ENCODE assay signal across 19 cellular contexts in genomic region chr11:92550411-92550810, GRCh38.
A peak's percentile ranks its signal among the peaks of the same experiment; 100 is the strongest.
DNase-seq lines count a peak whose midpoint lies in the region; ATAC-seq and TF ChIP-seq lines count a peak whose summit lies in the region.
"Had no signal": no experiment of that assay in that cellular context is flagged by ENCODE, and none has a peak within 500 bp of the region (broad histone marks: within the 10 kb centered on the region; RNA-seq: fewer than 3 reads in every experiment).

No MANE protein-coding gene starts in this region.

- no peak overlapping the region for H3K27ac ChIP-seq in right lobe of liver
- H3K27ac ChIP-seq: brain microvascular endothelial cell, dorsolateral prefrontal cortex, psoas muscle had no signal

- H3K4me3 ChIP-seq in NT2/D1 (ENCODE audit: insufficient read length, low read depth) (no peak overlapping the region), right lobe of liver (no peak overlapping the region), lower leg skin (ENCODE audit: low read depth, poor library complexity, severe bottlenecking) (no peak overlapping the region)
- H3K4me3 ChIP-seq: dorsolateral prefrontal cortex, psoas muscle had no signal

- POLR2A ChIA-PET in activated CD8-positive, alpha-beta T cell treated with anti-CD3 and anti-CD28 coated beads, Interleukin-2, amount 10 ng/mL, durations not matched to agents 7 days and 5 days (lab: Charles Lee): no interaction called here

- H3K9ac ChIP-seq in NT2/D1 (ENCODE audit: insufficient read length, low read depth): no peak overlapping the region

- H3K9me3 ChIP-seq in NT2/D1 (ENCODE audit: insufficient read depth, low read length): no peaks in the 10 kb centered on the region
- H3K9me3 ChIP-seq in right lobe of liver: no peaks in the 10 kb centered on the region
- H3K9me3 ChIP-seq: psoas muscle had no signal

- DNase-seq in G401 (ENCODE audit: low spot score) (peak; percentile 41), NCI-H1417 (lab: John Stamatoyannopoulos, UW) (peak in 2 of 3 experiments; percentile 46 to 89), NT2/D1 (ENCODE audit: low read depth, low spot score) (peak; percentile 58), right lobe of liver (peak in 1 of 3 donors; percentile 64), NCI-H1930 (lab: John Stamatoyannopoulos, UW) (no peak), lower leg skin (ENCODE audit: low spot score in 2 of 2) (no peak)
- no peak for DNase-seq in activated CD8-positive, alpha-beta T cell treated with anti-CD3 and anti-CD28 coated beads, Interleukin-2, amount 10 ng/mL, durations not matched to agents 7 days and 5 days
- DNase-seq: activated CD4-positive, alpha-beta T cell treated with anti-CD3 and anti-CD28 coated beads for 48 hours; brain microvascular endothelial cell; KG1; NCI-H1694; psoas muscle; SIG-M5; stimulated activated CD4-positive, alpha-beta T cell treated with anti-CD3 and anti-CD28 coated beads, Interleukin-15, amount 100 ng/mL, for 24 hours; T-helper 9 cell had no signal

- TF ChIP-seq POLR2A in right lobe of liver (IDR thresholded peaks at IDR 0.05) (no peak), lower leg skin (IDR thresholded peaks at IDR 0.05) (no peak)

- in situ Hi-C loops in G401 (cut with HindIII; ENCODE audit: low sequenced_read_pairs): no loop called here

- intact Hi-C loops in right lobe of liver (cut with DNase I): no loop called here
- intact Hi-C loops in lower leg skin (cut with DNase I; ENCODE audit: low total_unique reads): no loop called here

- H3K27me3 Mint-ChIP-seq in activated CD8-positive, alpha-beta T cell treated with anti-CD3 and anti-CD28 coated beads, Interleukin-2, amount 10 ng/mL, durations not matched to agents 7 days and 5 days (ENCODE audit: low read depth): no peaks in the 10 kb centered on the region

- H3K36me3 ChIP-seq in NT2/D1 (ENCODE audit: insufficient read depth, insufficient read length, low read length): no peaks in the 10 kb centered on the region
- H3K36me3 ChIP-seq in right lobe of liver: no peaks in the 10 kb centered on the region
- H3K36me3 ChIP-seq: brain microvascular endothelial cell had no signal

- CTCF ChIA-PET in activated CD8-positive, alpha-beta T cell treated with anti-CD3 and anti-CD28 coated beads, Interleukin-2, amount 10 ng/mL, durations not matched to agents 7 days and 5 days (lab: Charles Lee): no interaction called here

- H3K4me1 Mint-ChIP-seq in activated CD8-positive, alpha-beta T cell treated with anti-CD3 and anti-CD28 coated beads, Interleukin-2, amount 10 ng/mL, durations not matched to agents 7 days and 5 days (ENCODE audit: low read depth): no peaks in the 10 kb centered on the region

- H3K27me3 ChIP-seq in NT2/D1 (ENCODE audit: insufficient read depth, insufficient read length): no peaks in the 10 kb centered on the region
- no peaks in the 10 kb centered on the region for H3K27me3 ChIP-seq in right lobe of liver
- H3K27me3 ChIP-seq: brain microvascular endothelial cell, dorsolateral prefrontal cortex had no signal

- no peaks in the 10 kb centered on the region for H3K36me3 Mint-ChIP-seq in activated CD8-positive, alpha-beta T cell treated with anti-CD3 and anti-CD28 coated beads, Interleukin-2, amount 10 ng/mL, durations not matched to agents 7 days and 5 days (ENCODE audit: low read depth)
- H3K36me3 Mint-ChIP-seq: activated naive CD4-positive, alpha-beta T cell treated with anti-CD3 and anti-CD28 coated beads, Interleukin-2, amount 50 U/mL, for 72 hours had no signal

- ATAC-seq in right lobe of liver: peak; percentile 63 to 89 (median 71)
- no peak for ATAC-seq in activated CD8-positive, alpha-beta T cell treated with anti-CD3 and anti-CD28 coated beads, Interleukin-2, amount 10 ng/mL, durations not matched to agents 7 days and 5 days
- no peak for ATAC-seq in GM19467 (IDR thresholded peaks at IDR 0.05; ENCODE audit: unreplicated experiment)
- ATAC-seq: activated naive CD4-positive, alpha-beta T cell treated with anti-CD3 and anti-CD28 coated beads, Interleukin-2, amount 50 U/mL, for 72 hours; esophagus mucosa; psoas muscle had no signal

- no peak overlapping the region for H3K27ac Mint-ChIP-seq in activated CD8-positive, alpha-beta T cell treated with anti-CD3 and anti-CD28 coated beads, Interleukin-2, amount 10 ng/mL, durations not matched to agents 7 days and 5 days
- H3K27ac Mint-ChIP-seq: activated naive CD4-positive, alpha-beta T cell treated with anti-CD3 and anti-CD28 coated beads, Interleukin-2, amount 50 U/mL, for 72 hours had no signal

- H3K4me3 Mint-ChIP-seq in activated CD8-positive, alpha-beta T cell treated with anti-CD3 and anti-CD28 coated beads, Interleukin-2, amount 10 ng/mL, durations not matched to agents 7 days and 5 days: no peak overlapping the region

- TF ChIP-seq CTCF in right lobe of liver (IDR thresholded peaks at IDR 0.05): no peak
- TF ChIP-seq CTCF in lower leg skin (IDR thresholded peaks at IDR 0.05): no peak

- H3K4me1 ChIP-seq in NT2/D1 (ENCODE audit: insufficient read depth, insufficient read length) (no peaks in the 10 kb centered on the region), right lobe of liver (no peaks in the 10 kb centered on the region)
- H3K4me1 ChIP-seq: psoas muscle had no signal

- no peaks in the 10 kb centered on the region for H3K9me3 Mint-ChIP-seq in activated CD8-positive, alpha-beta T cell treated with anti-CD3 and anti-CD28 coated beads, Interleukin-2, amount 10 ng/mL, durations not matched to agents 7 days and 5 days (ENCODE audit: insufficient read depth)

Comparison
In these comparisons a context has a peak if more than half of its experiments do, and no peak if none do; other contexts are left out.
1. DNase-seq: peak in G401 (single experiment), NCI-H1417 (2 of 3) and NT2/D1 (single experiment); none in activated CD8-positive, alpha-beta T cell treated with anti-CD3 and anti-CD28 coated beads, Interleukin-2, amount 10 ng/mL, durations not matched to agents 7 days and 5 days (single experiment), NCI-H1930 (0 of 2) and lower leg skin (0 of 2).
2. ATAC-seq: peak in right lobe of liver (4 of 4); none in activated CD8-positive, alpha-beta T cell treated with anti-CD3 and anti-CD28 coated beads, Interleukin-2, amount 10 ng/mL, durations not matched to agents 7 days and 5 days (single experiment) and GM19467 (single experiment).